ENCODE assay signal across 17 cellular contexts in genomic region chr11:79087957-79088318, GRCh38.
DNase-seq lines count a peak whose midpoint lies in the region; ATAC-seq and TF ChIP-seq lines count a peak whose summit lies in the region.
"Had no signal": no experiment of that assay in that cellular context is flagged by ENCODE, and none has a peak within 500 bp of the region (broad histone marks: within the 10 kb centered on the region; RNA-seq: fewer than 3 reads in every experiment).

No MANE protein-coding gene starts in this region.

- H2BK12ac ChIP-seq in neuronal stem cell (ENCODE audit: low read length), result no peak overlapping the region

- H3K14ac ChIP-seq in neuronal stem cell (ENCODE audit: low read length), result no peak overlapping the region

- POLR2A ChIA-PET in AG04450 (lab: Yijun Ruan, JAX), result no interaction called here

- WGBS in ectodermal cell, 2 experiments, result 66 to 73% methylated on average over 5 of the region's 5 CpGs
- WGBS in neuronal stem cell (ENCODE audit: extremely low coverage in 2 of 2, insufficient read length in 2 of 2, insufficient replicate concordance in 1 of 2), 2 donors, result no CpG with 5 or more reads among the region's 5 CpGs

- H2AFZ ChIP-seq in neuronal stem cell (ENCODE audit: low read length), result peak overlapping the region; percentile 57

- H3K18ac ChIP-seq in neuronal stem cell (ENCODE audit: low read length), result peak overlapping the region; percentile 31

- H2BK120ac ChIP-seq in neuronal stem cell (ENCODE audit: low read depth, low read length), result no peak overlapping the region

- H3K9me3 ChIP-seq in AG04450 (ENCODE audit: control insufficient read depth, insufficient read depth, low read length), result no peaks in the 10 kb centered on the region
- H3K9me3 ChIP-seq in ectodermal cell (ENCODE audit: control insufficient read depth, low read length), result no peaks in the 10 kb centered on the region
- H3K9me3 ChIP-seq in neuronal stem cell (replicated peaks in 1 of 2; ENCODE audit: control insufficient read depth in 2 of 2, insufficient read depth in 1 of 2, low read depth in 1 of 2, low read length in 2 of 2), result peaks cover 0 to 3% of the 10 kb centered on the region in 2 donors
- H3K9me3 ChIP-seq: tibial artery had no signal

- no peak for DNase-seq in AG04450 (ENCODE audit: low read depth, low spot score)
- DNase-seq in NCI-H69 (lab: John Stamatoyannopoulos, UW), result peak; percentile 43
- DNase-seq in neuronal stem cell (ENCODE audit: low spot score), result no peak
- no peak for DNase-seq in COLO668 (lab: John Stamatoyannopoulos, UW; ENCODE audit: unreplicated experiment)
- no peak for DNase-seq in KBM-7
- DNase-seq: activated naive CD4-positive, alpha-beta T cell treated with Interleukin-2 at 50 U/mL for 16 hours; cerebellar nuclear complex; DMS79 treated with DMSO at 0.1 percent for 48 hours; GOT3; NCI-H2081 treated with DMSO at 0.1 percent for 48 hours; nucleus accumbens; tibial artery had no signal

- H3K4me3 ChIP-seq in AG04450 (ENCODE audit: low read depth, low read length), result no peak overlapping the region
- no peak overlapping the region for H3K4me3 ChIP-seq in ectodermal cell (ENCODE audit: insufficient read depth, low read depth, low read length)
- no peak overlapping the region for H3K4me3 ChIP-seq in neuronal stem cell (ENCODE audit: low read length in 2 of 2)
- H3K4me3 ChIP-seq: tibial artery had no signal

- no peak overlapping the region for H3K23ac ChIP-seq in neuronal stem cell (ENCODE audit: low read depth, low read length, poor library complexity)

- no peak overlapping the region for H4K8ac ChIP-seq in neuronal stem cell (ENCODE audit: low read depth, low read length)

- H3K79me1 ChIP-seq in neuronal stem cell (ENCODE audit: low read depth, low read length), result no peaks in the 10 kb centered on the region

- H3K4me1 ChIP-seq in ectodermal cell (ENCODE audit: control insufficient read depth, insufficient read depth, low read length) (peaks cover 61% of the 10 kb centered on the region), neuronal stem cell (ENCODE audit: control insufficient read depth in 2 of 2, insufficient read depth in 1 of 2, low read depth in 1 of 2, low read length in 2 of 2) (peaks cover 11 to 23% of the 10 kb centered on the region in 2 donors)

- H4K91ac ChIP-seq in neuronal stem cell (ENCODE audit: low read depth, low read length, poor library complexity), result no peak overlapping the region

- TF ChIP-seq CTCF in AG04450 (IDR thresholded peaks at IDR 0.05; ENCODE audit: low read depth, low read length), result peak; percentile 20; the same call in 1 of the 2 replicates

- no peak overlapping the region for H3K9ac ChIP-seq in neuronal stem cell (ENCODE audit: low read depth, low read length, poor library complexity)

- H3K4ac ChIP-seq in neuronal stem cell (ENCODE audit: low read length), result no peak overlapping the region

- H2BK5ac ChIP-seq in neuronal stem cell (ENCODE audit: low read length), result no peak overlapping the region

- no peak overlapping the region for H3K4me2 ChIP-seq in neuronal stem cell (ENCODE audit: insufficient read depth, low read length, poor library complexity, severe bottlenecking)

- CTCF ChIA-PET in AG04450 (lab: Charles Lee), result interaction anchor here (1.1 to 2.6 kb wide), 5 partner anchors 12 to 443 kb away, joined by 3 to 19 read pairs (median 8); no protein-coding TSS in a partner anchor

- H3K27me3 ChIP-seq in AG04450 (ENCODE audit: control insufficient read depth, insufficient read depth, low read length) (no peaks in the 10 kb centered on the region), ectodermal cell (ENCODE audit: control insufficient read depth, insufficient read depth, low read length, poor library complexity, severe bottlenecking) (no peaks in the 10 kb centered on the region), neuronal stem cell (ENCODE audit: control insufficient read depth in 3 of 3, insufficient read depth in 3 of 3, low read depth in 1 of 3, low read length in 3 of 3) (peaks cover 0 to 31% (median 2%) of the 10 kb centered on the region in 3 experiments)
- H3K27me3 ChIP-seq: tibial artery had no signal

- H3K27ac ChIP-seq in AG04450 (ENCODE audit: low read depth, low read length) (no peak overlapping the region), ectodermal cell (ENCODE audit: insufficient read depth, low read depth, low read length, poor library complexity, severe bottlenecking) (peak overlapping the region; percentile 93), neuronal stem cell (replicated peaks; ENCODE audit: low read length) (no peak overlapping the region)
- H3K27ac ChIP-seq: epithelial cell of prostate, VCaP had no signal

- in situ Hi-C loops in KBM-7 (cut with MboI; ENCODE audit: low pct_unique_long_range_greater_than_20kb, low sequenced_read_pairs), result no loop called here

- no peaks in the 10 kb centered on the region for H3K36me3 ChIP-seq in ectodermal cell (ENCODE audit: control insufficient read depth, insufficient read depth, low read length)
- no peaks in the 10 kb centered on the region for H3K36me3 ChIP-seq in neuronal stem cell (replicated peaks in 1 of 2; ENCODE audit: control insufficient read depth in 2 of 2, insufficient read depth in 2 of 2, low read length in 2 of 2)
- H3K36me3 ChIP-seq: tibial artery had no signal

- H2AK5ac ChIP-seq in neuronal stem cell (ENCODE audit: low read depth, low read length), result no peak overlapping the region

- ATAC-seq in GM19328 (IDR thresholded peaks at IDR 0.05; ENCODE audit: unreplicated experiment), result no peak
- ATAC-seq in GM21825 (IDR thresholded peaks at IDR 0.05; ENCODE audit: unreplicated experiment), result no peak

- H2BK15ac ChIP-seq in neuronal stem cell (ENCODE audit: low read length), result no peak overlapping the region
